22 cellular contexts compared by ENCODE assay signal in the genomic region with DNA sequence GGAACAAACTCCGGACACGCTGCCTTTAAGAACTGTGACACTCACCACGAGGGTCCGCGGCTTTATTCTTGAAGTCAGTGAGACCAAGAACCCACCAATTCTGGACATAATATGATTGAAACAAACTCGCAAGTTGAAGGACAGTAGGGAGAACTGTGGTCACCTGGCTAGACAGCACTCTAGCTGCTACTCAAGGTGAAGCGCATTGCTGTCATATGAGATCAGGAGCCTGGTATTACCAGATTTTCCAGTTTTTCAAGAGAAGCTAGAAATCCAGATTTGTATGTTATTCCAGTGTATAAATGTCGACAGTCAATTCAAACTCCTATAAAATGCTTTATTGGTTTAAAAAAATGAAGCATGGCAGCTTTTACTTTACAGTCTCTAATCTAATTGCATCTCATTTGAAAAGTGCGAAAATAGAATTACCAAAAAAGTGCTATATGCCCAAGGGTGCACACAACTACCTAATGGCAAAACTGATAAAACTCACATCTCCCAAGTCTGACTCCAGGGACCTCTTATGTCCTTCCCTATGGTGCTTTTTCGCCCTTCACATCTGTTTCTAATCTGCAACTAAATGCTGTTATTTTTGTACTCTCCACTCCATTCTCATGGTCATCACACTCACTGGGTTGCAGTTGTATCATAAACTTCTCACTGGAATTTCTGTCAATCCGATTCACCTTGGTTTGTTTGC. TPM values are rescaled to one million over a fixed set of nuclear protein-coding genes. Genes with fewer than 3 reads are reported as not detected.
DNase-seq lines count a peak whose midpoint lies in the region; ATAC-seq and TF ChIP-seq lines count a peak whose summit lies in the region.
"Had no signal": no experiment of that assay in that cellular context is flagged by ENCODE, and none has a peak within 500 bp of the region (broad histone marks: within the 10 kb centered on the region; RNA-seq: fewer than 3 reads in every experiment).

No MANE protein-coding gene starts in this region.

- intact Hi-C loops in upper lobe of right lung (cut with DNase I) (loop anchor here (10.0 kb wide), 1 partner anchor 155 kb away; no protein-coding TSS in a partner anchor), dorsolateral prefrontal cortex (cut with DNase I) (loop anchor here in 1 of 2 donors (10.0 kb wide), 1 partner anchor 165 kb away; no protein-coding TSS in a partner anchor), colonic mucosa (cut with DNase I) (no loop called here)

- no peaks in the 10 kb centered on the region for H3K9me3 ChIP-seq in upper lobe of right lung
- H3K9me3 ChIP-seq in colonic mucosa, result no peaks in the 10 kb centered on the region
- H3K9me3 ChIP-seq: adrenal gland, gastroesophageal sphincter, SJCRH30, transverse colon had no signal

- peak; percentile 34 for DNase-seq in NCI-H510A treated with DMSO at 0.1 percent for 48 hours (lab: John Stamatoyannopoulos, UW)
- no peak for DNase-seq in NCI-H510A (lab: John Stamatoyannopoulos, UW)
- peak; percentile 21 for DNase-seq in left kidney (ENCODE audit: low read depth, low spot score)
- no peak for DNase-seq in upper lobe of right lung
- no peak for DNase-seq in dorsolateral prefrontal cortex
- no peak for DNase-seq in colonic mucosa
- DNase-seq: activated CD4-positive, alpha-beta memory T cell treated with anti-CD3 and anti-CD28 coated beads for 36 hours; activated gamma-delta T cell; adrenal gland; HCEC 1CT; NCI-H1105 treated with DMSO at 0.1 percent for 48 hours; NCI-H82; SJCRH30; stimulated activated CD4-positive, alpha-beta T cell treated with anti-CD3 and anti-CD28 coated beads, Interleukin-2, amount 100 ng/mL, for 48 hours; T-helper 2 cell; transverse colon had no signal

- H3K4me3 ChIP-seq in upper lobe of right lung (no peak overlapping the region), dorsolateral prefrontal cortex (no peak overlapping the region), colonic mucosa (no peak overlapping the region)
- H3K4me3 ChIP-seq: adrenal gland, gastroesophageal sphincter, SJCRH30, skin epidermis, transverse colon had no signal

- no peaks in the 10 kb centered on the region for H3K27me3 ChIP-seq in upper lobe of right lung
- H3K27me3 ChIP-seq in dorsolateral prefrontal cortex, result no peaks in the 10 kb centered on the region
- H3K27me3 ChIP-seq in colonic mucosa, result no peaks in the 10 kb centered on the region
- H3K27me3 ChIP-seq: adrenal gland, gastroesophageal sphincter, SJCRH30, transverse colon had no signal

- H3K27ac ChIP-seq in upper lobe of right lung, result no peak overlapping the region
- no peak overlapping the region for H3K27ac ChIP-seq in dorsolateral prefrontal cortex
- no peak overlapping the region for H3K27ac ChIP-seq in colonic mucosa
- H3K27ac ChIP-seq: adrenal gland, gastroesophageal sphincter, SJCRH30, skin epidermis, transverse colon had no signal

- peak; percentile 79 for ATAC-seq in SK-N-SH treated with all-trans-retinoic acid at 6 μM for 48 hours
- peak; percentile 85 for ATAC-seq in upper lobe of right lung
- no peak for ATAC-seq in GM19328 (IDR thresholded peaks at IDR 0.05; ENCODE audit: unreplicated experiment)
- ATAC-seq: gastroesophageal sphincter, left lobe of liver had no signal

- no peak overlapping the region for H3K9ac ChIP-seq in colonic mucosa (ENCODE audit: low read depth in 2 of 2, low read length in 2 of 2)

- H3K4me1 ChIP-seq in upper lobe of right lung, result no peaks in the 10 kb centered on the region
- H3K4me1 ChIP-seq in colonic mucosa, result no peaks in the 10 kb centered on the region
- H3K4me1 ChIP-seq: adrenal gland, gastroesophageal sphincter, SJCRH30 had no signal

- TF ChIP-seq CTCF in upper lobe of right lung (IDR thresholded peaks at IDR 0.05) (no peak), dorsolateral prefrontal cortex (IDR thresholded peaks at IDR 0.05 in 54 of 56, conservative IDR thresholded peaks at IDR 0.05 in 2 of 56; ENCODE audit: low read depth in 1 of 56, partially characterized antibody in 56 of 56) (no peak), colonic mucosa (IDR thresholded peaks at IDR 0.05) (no peak)

- H3K36me3 ChIP-seq in upper lobe of right lung (no peaks in the 10 kb centered on the region), colonic mucosa (no peaks in the 10 kb centered on the region)
- H3K36me3 ChIP-seq: adrenal gland, gastroesophageal sphincter, SJCRH30, transverse colon had no signal

TF ChIP-seq in SK-N-SH treated with all-trans-retinoic acid at 6 μM for 48 hours, 23 proteins besides CTCF, POLR2A, EP300 and RAD21:
- TF ChIP-seq ZFP3 (CRISPR knock-in tag; IDR thresholded peaks at IDR 0.05), result no peak
- TF ChIP-seq ZNF8 (CRISPR knock-in tag; IDR thresholded peaks at IDR 0.05), result no peak
- TF ChIP-seq, protein P1, sequence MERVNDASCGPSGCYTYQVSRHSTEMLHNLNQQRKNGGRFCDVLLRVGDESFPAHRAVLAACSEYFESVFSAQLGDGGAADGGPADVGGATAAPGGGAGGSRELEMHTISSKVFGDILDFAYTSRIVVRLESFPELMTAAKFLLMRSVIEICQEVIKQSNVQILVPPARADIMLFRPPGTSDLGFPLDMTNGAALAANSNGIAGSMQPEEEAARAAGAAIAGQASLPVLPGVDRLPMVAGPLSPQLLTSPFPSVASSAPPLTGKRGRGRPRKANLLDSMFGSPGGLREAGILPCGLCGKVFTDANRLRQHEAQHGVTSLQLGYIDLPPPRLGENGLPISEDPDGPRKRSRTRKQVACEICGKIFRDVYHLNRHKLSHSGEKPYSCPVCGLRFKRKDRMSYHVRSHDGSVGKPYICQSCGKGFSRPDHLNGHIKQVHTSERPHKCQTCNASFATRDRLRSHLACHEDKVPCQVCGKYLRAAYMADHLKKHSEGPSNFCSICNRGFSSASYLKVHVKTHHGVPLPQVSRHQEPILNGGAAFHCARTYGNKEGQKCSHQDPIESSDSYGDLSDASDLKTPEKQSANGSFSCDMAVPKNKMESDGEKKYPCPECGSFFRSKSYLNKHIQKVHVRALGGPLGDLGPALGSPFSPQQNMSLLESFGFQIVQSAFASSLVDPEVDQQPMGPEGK (CRISPR knock-in tag; IDR thresholded peaks at IDR 0.05; ENCODE audit: borderline replicate concordance), result no peak
- TF ChIP-seq TCF4 (CRISPR knock-in tag; IDR thresholded peaks at IDR 0.05; ENCODE audit: borderline replicate concordance), result peak; percentile 55; the same call in 1 of the 2 replicates

RNA-seq across cellular contexts. Expression of a gene that starts 31.6 kb away (rescaled TPM):
- total RNA-seq in upper lobe of right lung, result 58.8 TPM
- total RNA-seq in dorsolateral prefrontal cortex, result 10 to 100 TPM; 11.4 to 65.2 (median 22.1) TPM
- total RNA-seq in colonic mucosa, result 1 to 10 TPM; 5.2 to 6.6 TPM
- total RNA-seq: B cell had no signal

Comparison
In these comparisons a context has a peak if more than half of its experiments do, and no peak if none do; other contexts are left out.
1. DNase-seq: peak in NCI-H510A treated with DMSO at 0.1 percent for 48 hours (single experiment) and left kidney (single experiment); none in NCI-H510A (single experiment), upper lobe of right lung (single experiment), dorsolateral prefrontal cortex (0 of 10) and colonic mucosa (single experiment).